9 cellular contexts compared by ENCODE assay signal in genomic region chr2:235594041-235594440, GRCh38.
DNase-seq lines count a peak whose midpoint lies in the region; ATAC-seq and TF ChIP-seq lines count a peak whose summit lies in the region.
"Had no signal": no experiment of that assay in that cellular context is flagged by ENCODE, and none has a peak within 500 bp of the region (broad histone marks: within the 10 kb centered on the region; RNA-seq: fewer than 3 reads in every experiment).

No MANE protein-coding gene starts in this region.

- peak; percentile 33 for DNase-seq in GF-D8 (lab: John Stamatoyannopoulos, UW)
- peak; percentile 29 for DNase-seq in NCI-H1092 (lab: John Stamatoyannopoulos, UW)
- no peak for DNase-seq in RWPE2 (ENCODE audit: low spot score)
- DNase-seq in esophagus muscularis mucosa (ENCODE audit: extremely low spot score), result no peak
- peak; percentile 80 for DNase-seq in neural progenitor cell (ENCODE audit: low spot score)
- DNase-seq in activated T-cell treated with anti-CD3 and anti-CD28 coated beads, Interleukin-2, amount 50 U/mL, for 48 hours, result no peak

- no peak for TF ChIP-seq EP300 in esophagus muscularis mucosa (IDR thresholded peaks at IDR 0.05)

- intact Hi-C loops in esophagus muscularis mucosa (cut with DNase I), result loop anchor here (1.0 to 5.0 kb wide), 4 partner anchors 76 to 459 kb away; no protein-coding TSS in a partner anchor

- no peaks in the 10 kb centered on the region for H3K9me3 Mint-ChIP-seq in neural progenitor cell

- peak; percentile 72 for ATAC-seq in RWPE2 (ENCODE audit: low read depth)
- ATAC-seq in GM19023 (IDR thresholded peaks at IDR 0.05; ENCODE audit: unreplicated experiment), result no peak
- no peak for ATAC-seq in GM21515 (IDR thresholded peaks at IDR 0.05; ENCODE audit: unreplicated experiment)
- ATAC-seq: naive thymus-derived CD4-positive, alpha-beta T cell had no signal

- H3K36me3 ChIP-seq in RWPE2 (ENCODE audit: low read depth), result no peaks in the 10 kb centered on the region
- H3K36me3 ChIP-seq in esophagus muscularis mucosa, result no peaks in the 10 kb centered on the region
- no peaks in the 10 kb centered on the region for H3K36me3 ChIP-seq in neural progenitor cell

- no peak overlapping the region for H3K4me3 ChIP-seq in RWPE2 (ENCODE audit: severe bottlenecking)
- H3K4me3 ChIP-seq in esophagus muscularis mucosa, result no peak overlapping the region
- H3K4me3 ChIP-seq in neural progenitor cell, result no peak overlapping the region

- TF ChIP-seq CTCF in RWPE2 (IDR thresholded peaks at IDR 0.05; ENCODE audit: poor library complexity, severe bottlenecking) (peak; percentile 86), esophagus muscularis mucosa (IDR thresholded peaks at IDR 0.05) (peak; percentile 68 to 79 (median 75)), neural progenitor cell (IDR thresholded peaks at IDR 0.05) (peak; percentile 82)

- peaks cover 5% of the 10 kb centered on the region for H3K36me3 Mint-ChIP-seq in neural progenitor cell
- H3K36me3 Mint-ChIP-seq: naive thymus-derived CD4-positive, alpha-beta T cell had no signal

- H3K4me1 ChIP-seq in RWPE2 (ENCODE audit: insufficient read depth, poor library complexity, severe bottlenecking) (no peaks in the 10 kb centered on the region), esophagus muscularis mucosa (peaks cover 3 to 25% (median 19%) of the 10 kb centered on the region in 4 donors), neural progenitor cell (no peaks in the 10 kb centered on the region)

- no peaks in the 10 kb centered on the region for H3K9me3 ChIP-seq in RWPE2 (ENCODE audit: severe bottlenecking)
- H3K9me3 ChIP-seq in esophagus muscularis mucosa, result no peaks in the 10 kb centered on the region
- no peaks in the 10 kb centered on the region for H3K9me3 ChIP-seq in neural progenitor cell (ENCODE audit: low read depth)

- H3K79me2 ChIP-seq in neural progenitor cell (ENCODE audit: low read depth), result peaks cover 27% of the 10 kb centered on the region

- H3K4me1 Mint-ChIP-seq in neural progenitor cell, result peaks cover 38% of the 10 kb centered on the region
- H3K4me1 Mint-ChIP-seq: naive thymus-derived CD4-positive, alpha-beta T cell had no signal

- no peaks in the 10 kb centered on the region for H3F3A ChIP-seq in neural progenitor cell (ENCODE audit: low read depth)

- H3K27me3 Mint-ChIP-seq in neural progenitor cell (ENCODE audit: insufficient read depth, low read depth), result peaks cover 2% of the 10 kb centered on the region

- peaks cover 70% of the 10 kb centered on the region for H4K20me1 ChIP-seq in neural progenitor cell (ENCODE audit: low read depth)

- H2AFZ ChIP-seq in neural progenitor cell (replicated peaks), result no peak overlapping the region

- no peak overlapping the region for H3K27ac ChIP-seq in RWPE2 (ENCODE audit: poor library complexity, severe bottlenecking)
- H3K27ac ChIP-seq in esophagus muscularis mucosa (replicated peaks in 1 of 4), result no peak overlapping the region
- no peak overlapping the region for H3K27ac ChIP-seq in neural progenitor cell

- H3K27me3 ChIP-seq in RWPE2 (ENCODE audit: insufficient read depth, poor library complexity, severe bottlenecking), result no peaks in the 10 kb centered on the region
- H3K27me3 ChIP-seq in esophagus muscularis mucosa, result no peaks in the 10 kb centered on the region
- no peaks in the 10 kb centered on the region for H3K27me3 ChIP-seq in neural progenitor cell

- no peak for TF ChIP-seq POLR2A in esophagus muscularis mucosa (IDR thresholded peaks at IDR 0.05; ENCODE audit: low read depth)

- no peak overlapping the region for H3K9ac ChIP-seq in neural progenitor cell

- 8% methylated on average over 3 of the region's 3 CpGs for WGBS in esophagus muscularis mucosa

- no peak overlapping the region for H3K4me3 Mint-ChIP-seq in neural progenitor cell
- H3K4me3 Mint-ChIP-seq: naive thymus-derived CD4-positive, alpha-beta T cell had no signal

- H3K27ac Mint-ChIP-seq in neural progenitor cell, result no peak overlapping the region
- H3K27ac Mint-ChIP-seq: naive thymus-derived CD4-positive, alpha-beta T cell had no signal

- H3K4me2 ChIP-seq in neural progenitor cell, result no peak overlapping the region

Comparison
In these comparisons a context has a peak if more than half of its experiments do, and no peak if none do; other contexts are left out.
1. DNase-seq: peak in GF-D8 (single experiment), NCI-H1092 (single experiment) and neural progenitor cell (single experiment); none in RWPE2 (single experiment), esophagus muscularis mucosa (single experiment) and activated T-cell treated with anti-CD3 and anti-CD28 coated beads, Interleukin-2, amount 50 U/mL, for 48 hours (0 of 2).
2. Peak in every context shown above with its lines, with median percentiles within 50 percentile points of each other: CTCF ChIP-seq.